Comparison of ENCODE assay signal across 8 cellular contexts in the genomic region with DNA sequence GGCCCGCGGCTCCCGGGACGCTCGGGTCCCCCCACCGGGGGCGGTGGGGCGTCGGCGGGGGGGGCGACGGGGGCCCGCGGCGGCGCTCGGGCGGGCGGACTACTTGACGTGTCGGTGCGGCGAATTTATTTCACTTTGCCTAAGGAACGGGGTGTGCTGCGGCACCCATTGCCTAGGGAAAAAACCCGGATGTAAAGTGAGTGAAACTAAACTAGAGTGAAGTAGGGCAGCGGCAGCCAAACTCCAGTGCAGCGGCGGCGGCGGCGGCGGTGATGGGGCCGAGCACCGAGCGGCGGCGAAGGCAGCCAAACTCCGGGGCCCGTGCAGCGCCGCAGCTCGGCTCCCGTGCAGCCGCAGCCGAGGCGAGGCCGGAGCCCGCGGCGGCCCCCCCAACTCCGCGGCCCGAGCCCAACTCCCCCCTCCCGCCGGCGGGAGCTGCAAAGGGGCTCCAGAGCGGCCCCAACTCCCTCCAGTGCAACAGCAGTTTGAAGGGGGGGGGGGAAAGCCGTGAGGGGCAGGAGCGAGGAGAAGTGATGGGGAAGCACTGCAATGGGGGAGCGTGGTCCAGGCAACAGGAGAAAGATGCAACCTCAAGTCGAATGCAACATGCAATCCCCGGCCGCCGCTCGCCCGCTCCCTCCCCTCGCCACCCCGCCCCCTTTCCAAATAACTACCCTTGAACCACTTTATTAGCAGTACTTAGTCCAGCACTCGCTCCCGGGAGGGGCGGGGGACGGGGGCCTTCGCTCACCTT. TPM values are rescaled to one million over a fixed set of nuclear protein-coding genes. Genes with fewer than 3 reads are reported as not detected.
DNase-seq lines count a peak whose midpoint lies in the region; ATAC-seq and TF ChIP-seq lines count a peak whose summit lies in the region.

No MANE protein-coding gene starts in this region.

- H3K36me3 Mint-ChIP-seq in CD14-positive monocyte, result peaks cover 3% of the 10 kb centered on the region in 2 donors
- H3K36me3 Mint-ChIP-seq in activated CD8-positive, alpha-beta T cell treated with anti-CD3 and anti-CD28 coated beads for 36 hours (ENCODE audit: low read depth), result peaks cover 2% of the 10 kb centered on the region

- peaks cover 0 to 2% (median 0%) of the 10 kb centered on the region in 7 donors for H3K9me3 Mint-ChIP-seq in CD14-positive monocyte
- H3K9me3 Mint-ChIP-seq in activated CD8-positive, alpha-beta T cell treated with anti-CD3 and anti-CD28 coated beads for 36 hours, result no peaks in the 10 kb centered on the region

- CTCF ChIA-PET in activated CD8-positive, alpha-beta T cell treated with anti-CD3 and anti-CD28 coated beads for 36 hours (lab: Charles Lee), result interaction anchor here (2.3 kb wide), 1 partner anchor 116 kb away, joined by 7 read pairs; no protein-coding TSS in a partner anchor

- POLR2A ChIA-PET in activated CD8-positive, alpha-beta T cell treated with anti-CD3 and anti-CD28 coated beads for 36 hours (lab: Charles Lee), result interaction anchor here (0.5 kb wide), 1 partner anchor 105 kb away, joined by 3 read pairs; no protein-coding TSS in a partner anchor

- ATAC-seq in GM19395 (IDR thresholded peaks at IDR 0.05; ENCODE audit: unreplicated experiment), result peak; percentile 49
- ATAC-seq in HG03521 (IDR thresholded peaks at IDR 0.05; ENCODE audit: unreplicated experiment), result peak; percentile 37
- peak; percentile 47 for ATAC-seq in activated CD8-positive, alpha-beta T cell treated with anti-CD3 and anti-CD28 coated beads for 36 hours

- TF ChIP-seq CTCF in CD14-positive monocyte (IDR thresholded peaks at IDR 0.05), result no peak
- no peak for TF ChIP-seq CTCF in activated CD8-positive, alpha-beta T cell treated with anti-CD3 and anti-CD28 coated beads for 36 hours (IDR thresholded peaks at IDR 0.05)

- intact Hi-C loops in CD14-positive monocyte (cut with micrococcal nuclease), result loop anchor here (5.0 to 10.0 kb wide), 4 partner anchors 115 to 275 kb away; partner anchors contain the start of genes CRY2 (in 1 of the 2) and DGKZ (in 1 of the 2)
- intact Hi-C loops in activated CD8-positive, alpha-beta T cell treated with anti-CD3 and anti-CD28 coated beads for 36 hours (cut with micrococcal nuclease), result loop anchor here (10.0 kb wide), 2 partner anchors 113 to 183 kb away; no protein-coding TSS in a partner anchor

- H3K27me3 Mint-ChIP-seq in CD14-positive monocyte (ENCODE audit: low read depth in 3 of 3), result peaks cover 0 to 3% (median 0%) of the 10 kb centered on the region in 3 donors
- H3K27me3 Mint-ChIP-seq in activated CD8-positive, alpha-beta T cell treated with anti-CD3 and anti-CD28 coated beads for 36 hours, result no peaks in the 10 kb centered on the region

- DNase-seq in CD14-positive monocyte (ENCODE audit: low spot score) (peak; percentile 71), NCI-H774 (lab: John Stamatoyannopoulos, UW) (peak; percentile 82), medulla oblongata (ENCODE audit: extremely low spot score) (peak; percentile 87)
- peak; percentile 79 for DNase-seq in activated CD8-positive, alpha-beta T cell treated with anti-CD3 and anti-CD28 coated beads for 36 hours
- DNase-seq in effector CD4-positive, alpha-beta T cell, result peak; percentile 64
- peak; percentile 45 to 59 (median 52) for DNase-seq in stimulated activated CD4-positive, alpha-beta T cell treated with anti-CD3 and anti-CD28 coated beads, TNF-alpha, amount 100 ng/mL, for 48 hours (ENCODE audit: low read depth in 3 of 3)

- H3K4me3 Mint-ChIP-seq in CD14-positive monocyte, result peak overlapping the region; percentile 81 to 87
- peak overlapping the region; percentile 79 for H3K4me3 Mint-ChIP-seq in activated CD8-positive, alpha-beta T cell treated with anti-CD3 and anti-CD28 coated beads for 36 hours

- H3K27ac Mint-ChIP-seq in CD14-positive monocyte, result peak overlapping the region; percentile 82 to 94 (median 91)
- peak overlapping the region; percentile 90 for H3K27ac Mint-ChIP-seq in activated CD8-positive, alpha-beta T cell treated with anti-CD3 and anti-CD28 coated beads for 36 hours

- H3K4me1 Mint-ChIP-seq in CD14-positive monocyte, result peaks cover 38% of the 10 kb centered on the region
- H3K4me1 Mint-ChIP-seq in activated CD8-positive, alpha-beta T cell treated with anti-CD3 and anti-CD28 coated beads for 36 hours (ENCODE audit: low read depth), result peaks cover 33% of the 10 kb centered on the region

RNA-seq across cellular contexts. Expression of gene PHF21A, which starts 0.6 kb away (rescaled TPM):
- polyA plus RNA-seq in CD14-positive monocyte, result 10 to 100 TPM in 1 of 2 donors, 1 to 10 TPM in 1; 6.2 to 14.0 TPM
- 10 to 100 TPM; 36.2 to 40.4 TPM for total RNA-seq in activated CD8-positive, alpha-beta T cell treated with anti-CD3 and anti-CD28 coated beads for 36 hours

Comparison
In these comparisons a context has a peak if more than half of its experiments do, and no peak if none do; other contexts are left out.
1. Peak in every context shown above with its lines: DNase-seq and ATAC-seq.